Comparison of ENCODE assay signal across 2 cellular contexts in the genomic region with DNA sequence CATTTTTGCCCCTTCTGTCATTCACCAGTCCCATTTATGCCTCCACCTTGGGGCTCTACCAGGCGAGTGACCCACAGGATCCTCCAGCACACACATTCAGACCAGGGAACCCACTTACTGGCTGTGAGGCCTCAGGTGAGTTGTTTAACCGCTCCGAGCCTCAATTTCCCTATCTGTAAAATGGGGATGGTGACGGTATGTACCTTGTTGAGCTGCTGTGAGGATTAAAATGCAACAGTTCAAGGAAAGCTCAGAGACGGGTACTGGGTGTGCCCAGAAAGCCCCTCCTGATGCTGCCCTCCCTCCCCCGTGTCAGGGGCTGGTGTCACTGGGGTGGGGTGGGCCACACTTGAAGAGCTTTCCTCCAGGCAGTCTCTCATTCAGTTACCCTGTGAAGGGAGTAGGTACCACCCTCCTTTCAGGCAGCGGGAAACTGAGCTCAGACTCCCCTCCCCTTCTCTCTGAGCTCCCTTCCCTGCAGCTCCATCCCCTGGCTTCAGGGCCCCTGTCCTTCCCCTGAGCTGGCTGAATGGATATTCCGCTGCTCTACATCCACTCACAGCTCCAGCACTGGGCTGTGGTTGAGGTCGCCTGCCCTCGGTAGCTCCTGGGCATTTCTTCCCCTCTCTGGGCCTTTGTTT.
TF ChIP-seq lines count a peak whose summit lies in the region.

No MANE protein-coding gene starts in this region.

TF ChIP-seq in SK-N-SH, 30 proteins besides CTCF, POLR2A, EP300 and RAD21 (continued from another document):
- no peak for TF ChIP-seq RFX5 (IDR thresholded peaks at IDR 0.05; ENCODE audit: low read length)
- no peak for TF ChIP-seq YY1 (IDR thresholded peaks at IDR 0.05; ENCODE audit: low read depth)
- no peak for TF ChIP-seq SMC3 (IDR thresholded peaks at IDR 0.05; ENCODE audit: low read depth, low read length)
- no peak for TF ChIP-seq MAX (IDR thresholded peaks at IDR 0.05; ENCODE audit: low read depth)
- TF ChIP-seq JUND (IDR thresholded peaks at IDR 0.05): no peak
- TF ChIP-seq, protein P1, sequence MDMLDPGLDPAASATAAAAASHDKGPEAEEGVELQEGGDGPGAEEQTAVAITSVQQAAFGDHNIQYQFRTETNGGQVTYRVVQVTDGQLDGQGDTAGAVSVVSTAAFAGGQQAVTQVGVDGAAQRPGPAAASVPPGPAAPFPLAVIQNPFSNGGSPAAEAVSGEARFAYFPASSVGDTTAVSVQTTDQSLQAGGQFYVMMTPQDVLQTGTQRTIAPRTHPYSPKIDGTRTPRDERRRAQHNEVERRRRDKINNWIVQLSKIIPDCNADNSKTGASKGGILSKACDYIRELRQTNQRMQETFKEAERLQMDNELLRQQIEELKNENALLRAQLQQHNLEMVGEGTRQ (IDR thresholded peaks at IDR 0.05; ENCODE audit: borderline replicate concordance, low read depth, low read length): no peak

TF ChIP-seq in SK-N-SH treated with all-trans-retinoic acid at 6 μM for 48 hours, 23 proteins besides CTCF, POLR2A, EP300 and RAD21 (continued from another document):
- TF ChIP-seq, protein P2, sequence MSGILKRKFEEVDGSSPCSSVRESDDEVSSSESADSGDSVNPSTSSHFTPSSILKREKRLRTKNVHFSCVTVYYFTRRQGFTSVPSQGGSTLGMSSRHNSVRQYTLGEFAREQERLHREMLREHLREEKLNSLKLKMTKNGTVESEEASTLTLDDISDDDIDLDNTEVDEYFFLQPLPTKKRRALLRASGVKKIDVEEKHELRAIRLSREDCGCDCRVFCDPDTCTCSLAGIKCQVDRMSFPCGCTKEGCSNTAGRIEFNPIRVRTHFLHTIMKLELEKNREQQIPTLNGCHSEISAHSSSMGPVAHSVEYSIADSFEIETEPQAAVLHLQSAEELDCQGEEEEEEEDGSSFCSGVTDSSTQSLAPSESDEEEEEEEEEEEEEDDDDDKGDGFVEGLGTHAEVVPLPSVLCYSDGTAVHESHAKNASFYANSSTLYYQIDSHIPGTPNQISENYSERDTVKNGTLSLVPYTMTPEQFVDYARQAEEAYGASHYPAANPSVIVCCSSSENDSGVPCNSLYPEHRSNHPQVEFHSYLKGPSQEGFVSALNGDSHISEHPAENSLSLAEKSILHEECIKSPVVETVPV (CRISPR knock-in tag; IDR thresholded peaks at IDR 0.05): no peak
- TF ChIP-seq, protein P3, sequence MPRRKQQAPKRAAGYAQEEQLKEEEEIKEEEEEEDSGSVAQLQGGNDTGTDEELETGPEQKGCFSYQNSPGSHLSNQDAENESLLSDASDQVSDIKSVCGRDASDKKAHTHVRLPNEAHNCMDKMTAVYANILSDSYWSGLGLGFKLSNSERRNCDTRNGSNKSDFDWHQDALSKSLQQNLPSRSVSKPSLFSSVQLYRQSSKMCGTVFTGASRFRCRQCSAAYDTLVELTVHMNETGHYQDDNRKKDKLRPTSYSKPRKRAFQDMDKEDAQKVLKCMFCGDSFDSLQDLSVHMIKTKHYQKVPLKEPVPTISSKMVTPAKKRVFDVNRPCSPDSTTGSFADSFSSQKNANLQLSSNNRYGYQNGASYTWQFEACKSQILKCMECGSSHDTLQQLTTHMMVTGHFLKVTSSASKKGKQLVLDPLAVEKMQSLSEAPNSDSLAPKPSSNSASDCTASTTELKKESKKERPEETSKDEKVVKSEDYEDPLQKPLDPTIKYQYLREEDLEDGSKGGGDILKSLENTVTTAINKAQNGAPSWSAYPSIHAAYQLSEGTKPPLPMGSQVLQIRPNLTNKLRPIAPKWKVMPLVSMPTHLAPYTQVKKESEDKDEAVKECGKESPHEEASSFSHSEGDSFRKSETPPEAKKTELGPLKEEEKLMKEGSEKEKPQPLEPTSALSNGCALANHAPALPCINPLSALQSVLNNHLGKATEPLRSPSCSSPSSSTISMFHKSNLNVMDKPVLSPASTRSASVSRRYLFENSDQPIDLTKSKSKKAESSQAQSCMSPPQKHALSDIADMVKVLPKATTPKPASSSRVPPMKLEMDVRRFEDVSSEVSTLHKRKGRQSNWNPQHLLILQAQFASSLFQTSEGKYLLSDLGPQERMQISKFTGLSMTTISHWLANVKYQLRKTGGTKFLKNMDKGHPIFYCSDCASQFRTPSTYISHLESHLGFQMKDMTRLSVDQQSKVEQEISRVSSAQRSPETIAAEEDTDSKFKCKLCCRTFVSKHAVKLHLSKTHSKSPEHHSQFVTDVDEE (CRISPR knock-in tag; IDR thresholded peaks at IDR 0.05): no peak
- TF ChIP-seq SNAI2 (CRISPR knock-in tag; IDR thresholded peaks at IDR 0.05) (no peak), ZNF565 (CRISPR knock-in tag; conservative IDR thresholded peaks at IDR 0.05; ENCODE audit: low read depth) (no peak), CSDC2 (CRISPR knock-in tag; IDR thresholded peaks at IDR 0.05) (no peak), TCF4 (CRISPR knock-in tag; IDR thresholded peaks at IDR 0.05; ENCODE audit: borderline replicate concordance) (no peak), OSR1 (CRISPR knock-in tag; IDR thresholded peaks at IDR 0.05) (no peak), ZFP3 (CRISPR knock-in tag; IDR thresholded peaks at IDR 0.05) (no peak)
